In genomic region chr22:30196141-30196866, GRCh38 we compare ENCODE assay signal across 1 cellular context.
TF ChIP-seq lines count a peak whose summit lies in the region.

No MANE protein-coding gene starts in this region.

TF ChIP-seq in SK-N-SH, 30 proteins besides CTCF, POLR2A, EP300 and RAD21 (continued from another document):
- TF ChIP-seq, protein P1, sequence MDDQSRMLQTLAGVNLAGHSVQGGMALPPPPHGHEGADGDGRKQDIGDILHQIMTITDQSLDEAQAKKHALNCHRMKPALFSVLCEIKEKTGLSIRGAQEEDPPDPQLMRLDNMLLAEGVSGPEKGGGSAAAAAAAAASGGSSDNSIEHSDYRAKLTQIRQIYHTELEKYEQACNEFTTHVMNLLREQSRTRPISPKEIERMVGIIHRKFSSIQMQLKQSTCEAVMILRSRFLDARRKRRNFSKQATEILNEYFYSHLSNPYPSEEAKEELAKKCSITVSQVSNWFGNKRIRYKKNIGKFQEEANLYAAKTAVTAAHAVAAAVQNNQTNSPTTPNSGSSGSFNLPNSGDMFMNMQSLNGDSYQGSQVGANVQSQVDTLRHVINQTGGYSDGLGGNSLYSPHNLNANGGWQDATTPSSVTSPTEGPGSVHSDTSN (IDR thresholded peaks at IDR 0.05) = peak; percentile 61
- TF ChIP-seq GABPA (IDR thresholded peaks at IDR 0.05; ENCODE audit: low read depth) = peak; percentile 46; the same call in 1 of the 2 replicates
- TF ChIP-seq RFX5 (IDR thresholded peaks at IDR 0.05; ENCODE audit: low read length) = no peak
- no peak for TF ChIP-seq NRF1 (IDR thresholded peaks at IDR 0.05; ENCODE audit: low read depth, low read length)
- no peak for TF ChIP-seq SMC3 (IDR thresholded peaks at IDR 0.05; ENCODE audit: low read depth, low read length)
- TF ChIP-seq NFIC (IDR thresholded peaks at IDR 0.05; ENCODE audit: borderline replicate concordance) = 0 out of 2 replicates have a peak, but pooled peaks have one; percentile 6
- TF ChIP-seq SIN3A (IDR thresholded peaks at IDR 0.05; ENCODE audit: borderline replicate concordance, low read depth, low read length) = no peak
- TF ChIP-seq YY1 (IDR thresholded peaks at IDR 0.05; ENCODE audit: low read depth) = no peak
- no peak for TF ChIP-seq GATA2 (CRISPR knock-in tag; IDR thresholded peaks at IDR 0.05)
- TF ChIP-seq ZBTB33 (IDR thresholded peaks at IDR 0.05; ENCODE audit: borderline replicate concordance, low read depth) = peak; percentile 51; the same call in 1 of the 2 replicates
- TF ChIP-seq FOXM1 (IDR thresholded peaks at IDR 0.05; ENCODE audit: low read depth) = 0 out of 2 replicates have a peak, but pooled peaks have one; percentile 18
- TF ChIP-seq EZH2phosphoT487 (IDR thresholded peaks at IDR 0.05; ENCODE audit: borderline replicate concordance, low read depth) = no peak
